Comparison of ENCODE assay signal across 1 cellular context in genomic region chr13:75271851-75272250, GRCh38.
TF ChIP-seq lines count a peak whose summit lies in the region.

No MANE protein-coding gene starts in this region.

TF ChIP-seq in IMR-90, 13 proteins besides CTCF, POLR2A, EP300 and RAD21 (continued from another document):
- no peak for TF ChIP-seq BHLHE40 (IDR thresholded peaks at IDR 0.05; ENCODE audit: low read depth, low read length)
TF ChIP-seq in IMR-90: peak in this region for 0.
